ENCODE assay signal across 17 cellular contexts in the genomic region with DNA sequence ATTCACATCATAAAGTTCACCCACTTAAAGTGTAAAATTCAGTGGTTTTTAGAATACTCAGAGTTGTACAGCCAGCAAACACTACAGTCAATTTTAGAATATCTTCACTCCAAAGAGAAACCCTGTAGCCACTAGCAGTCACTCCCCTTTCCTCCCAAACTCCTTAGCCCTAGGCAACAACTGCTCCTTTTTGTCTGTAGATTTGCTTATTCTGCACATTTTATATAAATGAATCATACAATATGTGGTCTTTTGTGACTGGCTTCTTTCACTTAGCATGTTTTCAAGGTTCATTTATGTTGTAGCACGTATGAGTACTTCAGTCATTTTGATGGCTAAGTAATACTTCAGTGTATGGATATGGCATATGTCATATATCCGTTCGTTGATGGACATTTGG.
"Had no signal": no experiment of that assay in that cellular context is flagged by ENCODE, and none has a peak within 500 bp of the region (broad histone marks: within the 10 kb centered on the region; RNA-seq: fewer than 3 reads in every experiment).

No MANE protein-coding gene starts in this region.

- H3K9ac ChIP-seq: neural progenitor cell had no signal

- H2AFZ ChIP-seq: neural progenitor cell had no signal

- H3K27ac ChIP-seq: adrenal gland, esophagus squamous epithelium, left ventricle myocardium inferior, neural progenitor cell, tibial artery had no signal

- H3K4me1 ChIP-seq: adrenal gland had no signal

- H3K27ac Mint-ChIP-seq: activated naive CD4-positive, alpha-beta T cell treated with anti-CD3 and anti-CD28 coated beads, Interleukin-2, amount 50 U/mL, for 72 hours; neural progenitor cell; progenitor cell of endocrine pancreas; T-helper 17 cell had no signal

- H3K27me3 ChIP-seq: adrenal gland, esophagus squamous epithelium, neural progenitor cell, tibial artery had no signal

- H3K4me3 ChIP-seq: adrenal gland, esophagus squamous epithelium, left ventricle myocardium inferior, neural progenitor cell, tibial artery had no signal

- H3K4me3 Mint-ChIP-seq: neural progenitor cell, T-helper 17 cell had no signal

- ATAC-seq: activated naive CD4-positive, alpha-beta T cell treated with anti-CD3 and anti-CD28 coated beads, Interleukin-2, amount 50 U/mL, for 72 hours; stimulated activated naive CD8-positive, alpha-beta T cell treated with anti-CD3 and anti-CD28 coated beads, Interleukin-15, Interleukin-2, amounts not matched to agents 100 U/mL and 50 U/mL, for 24 hours; T-helper 17 cell had no signal

- DNase-seq: activated CD4-positive, alpha-beta T cell treated with anti-CD3 and anti-CD28 coated beads, Interleukin-2, amount 50 U/mL, for 48 hours; activated gamma-delta T cell; adrenal gland; dermis blood vessel endothelial cell; effector memory CD4-positive, alpha-beta T cell; esophagus squamous epithelium; glutamatergic neuron; hippocampal formation; left ventricle myocardium inferior; stimulated activated CD4-positive, alpha-beta T cell treated with anti-CD3 and anti-CD28 coated beads, Interleukin-2, amount 100 ng/mL, for 24 hours; stimulated activated naive CD8-positive, alpha-beta T cell treated with anti-CD3 and anti-CD28 coated beads, Interleukin-15, Interleukin-2, amounts not matched to agents 100 U/mL and 50 U/mL, for 24 hours; substantia nigra; T-helper 17 cell; tibial artery had no signal

- H3K4me2 ChIP-seq: neural progenitor cell had no signal

- H3K27me3 Mint-ChIP-seq: progenitor cell of endocrine pancreas, T-helper 17 cell had no signal

- H3K9me3 ChIP-seq: adrenal gland, esophagus squamous epithelium, left ventricle myocardium inferior, tibial artery had no signal

- H3K9me3 Mint-ChIP-seq: activated naive CD4-positive, alpha-beta T cell treated with anti-CD3 and anti-CD28 coated beads, Interleukin-2, amount 50 U/mL, for 72 hours; neural progenitor cell had no signal
